In the genomic region with DNA sequence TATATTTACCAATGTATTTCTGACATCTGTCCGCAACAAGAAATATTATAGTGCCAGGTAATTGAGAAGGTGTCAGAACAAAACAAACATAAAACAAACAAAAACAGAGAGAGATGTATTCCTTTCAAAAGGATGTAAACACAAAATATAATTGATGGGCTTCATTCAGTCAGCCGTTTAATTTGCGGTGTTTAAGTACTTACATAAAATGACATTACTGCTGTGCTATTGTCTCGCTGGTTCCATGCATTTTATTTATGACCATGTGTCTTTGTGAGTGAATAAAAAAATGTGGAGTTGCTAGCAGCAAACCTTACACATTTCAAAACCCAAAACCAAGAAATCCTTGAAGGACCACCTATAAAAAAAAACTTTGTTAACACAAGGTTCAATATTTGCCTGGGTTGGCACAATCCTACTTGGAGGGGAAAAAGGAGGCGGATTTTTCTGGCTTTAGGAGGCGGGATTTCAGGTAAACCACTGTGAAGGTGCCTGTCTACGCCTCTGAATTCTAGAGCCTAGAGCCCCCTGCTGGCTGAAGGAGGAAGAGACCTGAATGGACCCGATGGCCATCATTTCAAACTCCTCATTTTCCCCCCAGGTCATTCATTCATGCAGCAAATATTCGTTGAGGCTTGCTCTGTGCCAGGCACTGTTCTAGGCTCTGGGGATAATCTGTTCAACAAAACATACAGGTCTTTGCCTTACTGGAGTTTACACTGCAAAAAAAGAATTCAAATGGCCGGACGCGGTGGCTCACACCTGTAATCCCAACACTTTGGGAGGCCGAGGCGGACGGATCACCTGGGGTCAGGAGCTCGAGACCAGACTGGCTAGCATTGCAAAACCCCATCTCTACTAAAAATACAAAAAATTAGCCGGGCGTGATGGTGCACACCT, we compare ENCODE assay signal across 8 cellular contexts.
DNase-seq lines count a peak whose midpoint lies in the region; ATAC-seq lines count a peak whose summit lies in the region.

No MANE protein-coding gene starts in this region.

- no peak overlapping the region for H3K4me3 Mint-ChIP-seq in stimulated activated naive B cell treated with anti-CD40 and anti-IgM and Interleukin-4, amounts not matched to agents 10 μg/mL and 1 μg/mL and 100 μg/mL, for 72 hours

- H3K36me3 Mint-ChIP-seq in stimulated activated naive B cell treated with anti-CD40 and anti-IgM and Interleukin-4, amounts not matched to agents 10 μg/mL and 1 μg/mL and 100 μg/mL, for 72 hours: no peaks in the 10 kb centered on the region

- H3K27me3 Mint-ChIP-seq in stimulated activated naive B cell treated with anti-CD40 and anti-IgM and Interleukin-4, amounts not matched to agents 10 μg/mL and 1 μg/mL and 100 μg/mL, for 72 hours: peaks cover 57 to 72% of the 10 kb centered on the region in 2 donors

- DNase-seq in DMS79 (lab: John Stamatoyannopoulos, UW): peak; percentile 88
- peak; percentile 77 for DNase-seq in NCI-H510A treated with DMSO at 0.1 percent for 48 hours (lab: John Stamatoyannopoulos, UW)
- peak; percentile 39 to 57 for DNase-seq in activated CD4-positive, alpha-beta T cell treated with anti-CD3 and anti-CD28 coated beads, Interleukin-2, amount 50 U/mL, for 24 hours (ENCODE audit: low read depth in 1 of 2, low spot score in 1 of 2)
- peak; percentile 52 for DNase-seq in effector CD8-positive, alpha-beta T cell (lab: John Stamatoyannopoulos, UW)
- peak; percentile 61 for DNase-seq in myocyte (ENCODE audit: low read depth)
- peak; percentile 45 for DNase-seq in stimulated activated naive B cell treated with anti-CD40 and anti-IgM and Interleukin-4, amounts not matched to agents 10 μg/mL and 1 μg/mL and 100 μg/mL, for 72 hours

- H3K9me3 Mint-ChIP-seq in stimulated activated naive B cell treated with anti-CD40 and anti-IgM and Interleukin-4, amounts not matched to agents 10 μg/mL and 1 μg/mL and 100 μg/mL, for 72 hours: no peaks in the 10 kb centered on the region

- peak; percentile 61 for ATAC-seq in HG03108 (IDR thresholded peaks at IDR 0.05; ENCODE audit: unreplicated experiment)
- ATAC-seq in stimulated activated naive B cell treated with anti-CD40 and anti-IgM and Interleukin-4, amounts not matched to agents 10 μg/mL and 1 μg/mL and 100 μg/mL, for 72 hours (replicated peaks): peak; percentile 77 to 82
- ATAC-seq in HG02973 (IDR thresholded peaks at IDR 0.05; ENCODE audit: unreplicated experiment): no peak

- no peak overlapping the region for H3K27ac Mint-ChIP-seq in stimulated activated naive B cell treated with anti-CD40 and anti-IgM and Interleukin-4, amounts not matched to agents 10 μg/mL and 1 μg/mL and 100 μg/mL, for 72 hours

- H3K4me1 Mint-ChIP-seq in stimulated activated naive B cell treated with anti-CD40 and anti-IgM and Interleukin-4, amounts not matched to agents 10 μg/mL and 1 μg/mL and 100 μg/mL, for 72 hours: peaks cover 0 to 14% of the 10 kb centered on the region in 2 donors
